Comparison of ENCODE assay signal across 16 cellular contexts in the genomic region with DNA sequence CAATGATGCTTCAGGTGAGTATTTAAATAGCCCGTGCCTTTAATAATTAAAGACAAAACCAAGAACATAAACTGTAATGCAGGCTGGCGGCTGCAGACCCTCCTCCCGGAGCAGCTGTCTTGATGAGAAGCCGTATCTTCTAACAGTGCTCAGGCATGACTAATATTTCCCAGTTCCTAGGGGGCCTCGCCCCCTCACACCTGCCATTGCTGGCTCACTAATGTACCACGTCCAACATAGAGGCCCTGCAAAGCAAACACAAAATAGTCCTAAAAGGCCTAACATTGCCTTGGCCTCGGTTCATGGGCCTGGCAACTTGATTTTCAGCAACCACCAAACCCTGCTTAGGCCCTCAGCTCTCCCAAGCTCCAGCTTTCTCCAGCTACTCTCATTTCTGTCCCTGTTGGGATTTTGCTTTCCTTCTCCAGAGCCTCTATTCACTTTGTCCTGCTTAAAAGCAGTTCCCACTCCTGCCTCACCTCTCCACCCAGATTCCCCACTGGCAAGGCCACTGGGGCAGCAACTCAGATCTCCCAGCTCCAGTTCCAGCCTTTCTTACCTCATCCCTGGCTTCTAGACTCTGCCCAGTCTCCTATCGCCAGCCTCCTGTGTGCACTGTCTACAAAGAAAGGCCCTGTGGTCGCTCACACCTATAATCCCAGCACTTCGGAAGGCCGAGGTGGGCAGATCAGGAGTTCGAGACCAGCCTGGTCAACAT. TPM values are rescaled to one million over a fixed set of nuclear protein-coding genes. Genes with fewer than 3 reads are reported as not detected.
A peak's percentile ranks its signal among the peaks of the same experiment; 100 is the strongest.
DNase-seq lines count a peak whose midpoint lies in the region; ATAC-seq and TF ChIP-seq lines count a peak whose summit lies in the region.
"Had no signal": no experiment of that assay in that cellular context is flagged by ENCODE, and none has a peak within 500 bp of the region (broad histone marks: within the 10 kb centered on the region; RNA-seq: fewer than 3 reads in every experiment).

No MANE protein-coding gene starts in this region.

- peak overlapping the region; percentile 85 to 87 for H3K27ac ChIP-seq in ascending aorta
- H3K27ac ChIP-seq in right cardiac atrium (ENCODE audit: low read length): peak overlapping the region; percentile 77
- peak overlapping the region; percentile 93 to 98 (median 96) for H3K27ac ChIP-seq in sigmoid colon
- H3K27ac ChIP-seq: adrenal gland, epithelial cell of prostate, GM23248 had no signal

- H3K36me3 ChIP-seq in ascending aorta: peaks cover 21 to 29% of the 10 kb centered on the region in 2 donors
- no peaks in the 10 kb centered on the region for H3K36me3 ChIP-seq in sigmoid colon
- H3K36me3 ChIP-seq: adrenal gland had no signal

- TF ChIP-seq POLR2A in sigmoid colon (IDR thresholded peaks at IDR 0.05): no peak

- intact Hi-C loops in ascending aorta (cut with DNase I) (no loop called here), right cardiac atrium (cut with DNase I) (no loop called here), sigmoid colon (cut with DNase I) (no loop called here)

- TF ChIP-seq RAD21 in Ishikawa (IDR thresholded peaks at IDR 0.05; ENCODE audit: low read depth): no peak

- DNase-seq in ascending aorta (ENCODE audit: low spot score in 2 of 2) (no peak), right cardiac atrium (no peak), sigmoid colon (no peak), NCI-H1417 treated with DMSO at 0.1 percent for 48 hours (lab: John Stamatoyannopoulos, UW) (no peak), SK-N-DZ (ENCODE audit: low spot score) (no peak)
- DNase-seq: activated CD4-positive, alpha-beta memory T cell treated with anti-CD3 and anti-CD28 coated beads for 36 hours; adrenal gland; CD8-positive, alpha-beta T cell; GM23248; islet precursor cell; NCI-H187 treated with DMSO at 0.1 percent for 48 hours; NCI-H524 treated with DMSO at 0.1 percent for 48 hours had no signal

- H3K27me3 ChIP-seq in ascending aorta (no peaks in the 10 kb centered on the region), right cardiac atrium (ENCODE audit: control insufficient read depth, insufficient read depth) (no peaks in the 10 kb centered on the region), sigmoid colon (no peaks in the 10 kb centered on the region)
- H3K27me3 ChIP-seq: adrenal gland had no signal

- WGBS in right cardiac atrium: 67% methylated on average over 12 of the region's 12 CpGs
- WGBS in sigmoid colon, 2 donors: 64 to 84% methylated on average over 12 of the region's 12 CpGs

- H3K4me1 ChIP-seq in ascending aorta (peaks cover 51 to 93% of the 10 kb centered on the region in 2 donors), right cardiac atrium (ENCODE audit: control insufficient read depth, insufficient read depth, low read length) (peaks cover 31% of the 10 kb centered on the region), sigmoid colon (peaks cover 0 to 99% (median 98%) of the 10 kb centered on the region in 4 donors)

- H3K9me3 ChIP-seq in ascending aorta: no peaks in the 10 kb centered on the region
- no peaks in the 10 kb centered on the region for H3K9me3 ChIP-seq in right cardiac atrium (ENCODE audit: control insufficient read depth, low read length)
- H3K9me3 ChIP-seq in sigmoid colon: no peaks in the 10 kb centered on the region
- H3K9me3 ChIP-seq: adrenal gland had no signal

- TF ChIP-seq CTCF in ascending aorta (IDR thresholded peaks at IDR 0.05) (no peak), sigmoid colon (IDR thresholded peaks at IDR 0.05) (no peak)

- TF ChIP-seq EP300 in Ishikawa (IDR thresholded peaks at IDR 0.05; ENCODE audit: borderline replicate concordance) (no peak), sigmoid colon (IDR thresholded peaks at IDR 0.05) (no peak)

- H3K4me3 ChIP-seq in ascending aorta (peak overlapping the region; percentile 29 to 50), right cardiac atrium (ENCODE audit: low read length) (no peak overlapping the region), sigmoid colon (peak overlapping the region in 3 of 4 donors; percentile 5 to 18 (median 10))
- H3K4me3 ChIP-seq: adrenal gland, GM23248 had no signal

- ATAC-seq in right cardiac atrium (no peak), GM19455 (IDR thresholded peaks at IDR 0.05; ENCODE audit: unreplicated experiment) (no peak)
- ATAC-seq: CD8-positive, alpha-beta T cell; SK-N-SH treated with all-trans-retinoic acid at 6 μM for 48 hours had no signal

TF ChIP-seq in Ishikawa, 13 proteins besides CTCF, POLR2A, EP300 and RAD21:
- TF ChIP-seq EGR1 (IDR thresholded peaks at IDR 0.05): 0 out of 2 replicates have a peak, but pooled peaks have one; percentile 24
- TF ChIP-seq, protein P1, sequence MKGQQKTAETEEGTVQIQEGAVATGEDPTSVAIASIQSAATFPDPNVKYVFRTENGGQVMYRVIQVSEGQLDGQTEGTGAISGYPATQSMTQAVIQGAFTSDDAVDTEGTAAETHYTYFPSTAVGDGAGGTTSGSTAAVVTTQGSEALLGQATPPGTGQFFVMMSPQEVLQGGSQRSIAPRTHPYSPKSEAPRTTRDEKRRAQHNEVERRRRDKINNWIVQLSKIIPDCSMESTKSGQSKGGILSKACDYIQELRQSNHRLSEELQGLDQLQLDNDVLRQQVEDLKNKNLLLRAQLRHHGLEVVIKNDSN (IDR thresholded peaks at IDR 0.05): no peak

RNA-seq across cellular contexts. Expression of gene SORBS1, which starts 16.2 kb away (rescaled TPM):
- total RNA-seq in ascending aorta: 416 TPM
- 100 to 1,000 TPM; 347 to 511 (median 454) TPM for total RNA-seq in right cardiac atrium
- polyA plus RNA-seq in right cardiac atrium: 225 TPM
- 1,000 to 10,000 TPM in 2 of 4 donors, 100 to 1,000 TPM in 2; 664 to 1,403 (median 979) TPM for total RNA-seq in sigmoid colon
- 10 to 100 TPM in 2 of 3 donors, 1 to 10 TPM in 1; 8.1 to 56.2 (median 19.2) TPM for polyA plus RNA-seq in sigmoid colon
- 11.6 and 14.4 TPM in 2 replicates for polyA plus RNA-seq in SK-N-DZ (2014; cell fraction: cytosol; rRNA removed)
- polyA plus RNA-seq in SK-N-DZ (2014; cell fraction: nucleus; rRNA removed): 13.0 and 21.5 TPM in 2 replicates
